12 cellular contexts compared by ENCODE assay signal in genomic region chr10:80444124-80444523, GRCh38. TPM values are rescaled to one million over a fixed set of nuclear protein-coding genes. Genes with fewer than 3 reads are reported as not detected.
DNase-seq lines count a peak whose midpoint lies in the region; ATAC-seq and TF ChIP-seq lines count a peak whose summit lies in the region.
"Had no signal": no experiment of that assay in that cellular context is flagged by ENCODE, and none has a peak within 500 bp of the region (broad histone marks: within the 10 kb centered on the region; RNA-seq: fewer than 3 reads in every experiment).

No MANE protein-coding gene starts in this region.

- H3K9me3 ChIP-seq in CD4-positive, alpha-beta T cell (ENCODE audit: control insufficient read depth, low read length) = no peaks in the 10 kb centered on the region
- H3K9me3 ChIP-seq: heart right ventricle, psoas muscle had no signal

- no peaks in the 10 kb centered on the region for H3K27me3 ChIP-seq in CD4-positive, alpha-beta T cell (ENCODE audit: control insufficient read depth, insufficient read depth, low read length)
- H3K27me3 ChIP-seq: heart right ventricle had no signal

- CTCF ChIA-PET in CD4-positive, alpha-beta T cell (lab: Charles Lee) = interaction anchor here (0.5 to 11.7 kb wide), 22 partner anchors 9 to 153 kb away, joined by 3 to 147 read pairs (median 6); no protein-coding TSS in a partner anchor

- no peaks in the 10 kb centered on the region for H3K27me3 Mint-ChIP-seq in CD4-positive, alpha-beta T cell
- peaks cover 5% of the 10 kb centered on the region for H3K27me3 Mint-ChIP-seq in HFFc6 (ENCODE audit: insufficient read depth)
- no peaks in the 10 kb centered on the region for H3K27me3 Mint-ChIP-seq in activated naive CD8-positive, alpha-beta T cell
- H3K27me3 Mint-ChIP-seq in naive thymus-derived CD8-positive, alpha-beta T cell = no peaks in the 10 kb centered on the region

- no peaks in the 10 kb centered on the region for H3K36me3 Mint-ChIP-seq in CD4-positive, alpha-beta T cell (ENCODE audit: low read depth)
- H3K36me3 Mint-ChIP-seq in HFFc6 (ENCODE audit: low read depth) = no peaks in the 10 kb centered on the region
- H3K36me3 Mint-ChIP-seq in activated naive CD8-positive, alpha-beta T cell = no peaks in the 10 kb centered on the region
- H3K36me3 Mint-ChIP-seq in naive thymus-derived CD8-positive, alpha-beta T cell = no peaks in the 10 kb centered on the region

- H3K27ac Mint-ChIP-seq in CD4-positive, alpha-beta T cell = peak overlapping the region; percentile 84
- peak overlapping the region; percentile 52 for H3K27ac Mint-ChIP-seq in HFFc6
- H3K27ac Mint-ChIP-seq in activated naive CD8-positive, alpha-beta T cell = peak overlapping the region; percentile 75
- H3K27ac Mint-ChIP-seq in naive thymus-derived CD8-positive, alpha-beta T cell = peak overlapping the region; percentile 71 to 96 (median 82)

- H3K9me3 Mint-ChIP-seq in CD4-positive, alpha-beta T cell = no peaks in the 10 kb centered on the region
- H3K9me3 Mint-ChIP-seq in HFFc6 = no peaks in the 10 kb centered on the region
- no peaks in the 10 kb centered on the region for H3K9me3 Mint-ChIP-seq in activated naive CD8-positive, alpha-beta T cell (ENCODE audit: low read depth)
- no peaks in the 10 kb centered on the region for H3K9me3 Mint-ChIP-seq in naive thymus-derived CD8-positive, alpha-beta T cell

- ATAC-seq in CD4-positive, alpha-beta T cell (ENCODE audit: poor library complexity) = no peak
- no peak for ATAC-seq in naive thymus-derived CD8-positive, alpha-beta T cell
- ATAC-seq in left colon = no peak

- intact Hi-C loops in CD4-positive, alpha-beta T cell (cut with DNase I, micrococcal nuclease) = loop anchor here (1.0 to 10.0 kb wide), 3 partner anchors 57 to 141 kb away; no protein-coding TSS in a partner anchor
- intact Hi-C loops in left colon (cut with DNase I, micrococcal nuclease) = loop anchor here in 1 of 2 donors (2.0 kb wide), 1 partner anchor 61 kb away; no protein-coding TSS in a partner anchor

- H3K4me3 Mint-ChIP-seq in CD4-positive, alpha-beta T cell = no peak overlapping the region
- H3K4me3 Mint-ChIP-seq in HFFc6 = no peak overlapping the region
- H3K4me3 Mint-ChIP-seq in activated naive CD8-positive, alpha-beta T cell = no peak overlapping the region
- H3K4me3 Mint-ChIP-seq in naive thymus-derived CD8-positive, alpha-beta T cell = peak overlapping the region in 8 of 10 donors; percentile 25 to 74 (median 52)

- POLR2A ChIA-PET in CD4-positive, alpha-beta T cell (lab: Charles Lee) = interaction anchor here (0.7 to 4.0 kb wide), 20 partner anchors 9 to 87 kb away, joined by 3 to 36 read pairs (median 6); partner anchors contain the start of gene PRXL2A
- POLR2A ChIA-PET in naive thymus-derived CD8-positive, alpha-beta T cell (lab: Charles Lee) = interaction anchor here (0.8 to 37.5 kb wide), 18 partner anchors 9 to 87 kb away, joined by 3 to 914 read pairs (median 5); partner anchors contain the start of genes PRXL2A and TSPAN14

- no peak for TF ChIP-seq CTCF in CD4-positive, alpha-beta T cell (IDR thresholded peaks at IDR 0.05)
- TF ChIP-seq CTCF in HFFc6 (IDR thresholded peaks at IDR 0.05) = no peak

- no peak for DNase-seq in CD4-positive, alpha-beta T cell
- no peak for DNase-seq in HFFc6
- no peak for DNase-seq in naive thymus-derived CD8-positive, alpha-beta T cell
- no peak for DNase-seq in DMS114 treated with DMSO at 0.1 percent for 48 hours (lab: John Stamatoyannopoulos, UW; ENCODE audit: unreplicated experiment)
- DNase-seq in OCI-M2 (lab: John Stamatoyannopoulos, UW; ENCODE audit: unreplicated experiment) = no peak
- DNase-seq in left colon = no peak
- no peak for DNase-seq in germinal center (ENCODE audit: low spot score)
- DNase-seq: NCI-H1105, SHP77 treated with DMSO at 0.1 percent for 48 hours had no signal

- H3K27ac ChIP-seq in CD4-positive, alpha-beta T cell (ENCODE audit: low read depth, low read length) = peak overlapping the region; percentile 30
- H3K27ac ChIP-seq: psoas muscle had no signal

- peaks cover 51% of the 10 kb centered on the region for H3K4me1 Mint-ChIP-seq in CD4-positive, alpha-beta T cell (ENCODE audit: low read depth)
- peaks cover 39% of the 10 kb centered on the region for H3K4me1 Mint-ChIP-seq in HFFc6 (ENCODE audit: low read depth)
- peaks cover 60% of the 10 kb centered on the region for H3K4me1 Mint-ChIP-seq in activated naive CD8-positive, alpha-beta T cell (ENCODE audit: low read depth)
- H3K4me1 Mint-ChIP-seq in naive thymus-derived CD8-positive, alpha-beta T cell = peaks cover 31 to 59% (median 51%) of the 10 kb centered on the region in 4 donors

RNA-seq across cellular contexts. Expression of gene TSPAN14, which starts 10.0 kb away (rescaled TPM):
- total RNA-seq in CD4-positive, alpha-beta T cell = 100 to 1,000 TPM; 167 to 168 TPM
- total RNA-seq in HFFc6 (2021; fragmentation: NEBNext Ultra II Directional; extraction: Animal tissue kit (Norgen Biotek cat#: 25700)) = 10 to 100 TPM; 72.9 to 96.2 (median 84.5) TPM
- 100 to 1,000 TPM; 163 to 165 TPM for total RNA-seq in naive thymus-derived CD8-positive, alpha-beta T cell
- polyA plus RNA-seq in naive thymus-derived CD8-positive, alpha-beta T cell = 100 to 1,000 TPM; 152 to 293 (median 155) TPM
- 10 to 100 TPM; 85.6 TPM for total RNA-seq in left colon

RNA-seq across cellular contexts. Expression of gene PRXL2A, which starts 35.8 kb away (rescaled TPM):
- 1 to 10 TPM; 3.9 to 4.6 TPM for total RNA-seq in CD4-positive, alpha-beta T cell
- total RNA-seq in HFFc6 (2021; fragmentation: NEBNext Ultra II Directional; extraction: Animal tissue kit (Norgen Biotek cat#: 25700)) = under 1 TPM in 3 of 6 experiments, not detected in 3; 0.15 to 0.52 (median 0.28) TPM
- total RNA-seq in naive thymus-derived CD8-positive, alpha-beta T cell = 10 to 100 TPM; 10.2 to 11.6 TPM
- polyA plus RNA-seq in naive thymus-derived CD8-positive, alpha-beta T cell = 10 to 100 TPM; 13.8 to 21.3 (median 16.1) TPM
- total RNA-seq in left colon = 100 to 1,000 TPM in 1 of 2 donors, 10 to 100 TPM in 1; 97.6 to 108 TPM

Comparison
In these comparisons a context has a peak if more than half of its experiments do, and no peak if none do; other contexts are left out.
1. H3K4me3 Mint-ChIP-seq: peak in naive thymus-derived CD8-positive, alpha-beta T cell (8 of 10); none in CD4-positive, alpha-beta T cell (single experiment), HFFc6 (single experiment) and activated naive CD8-positive, alpha-beta T cell (single experiment).
2. RNA of gene PRXL2A, which starts 35.8 kb away (total RNA-seq): 97.6 to 108 TPM in left colon; 10.2 to 11.6 TPM in naive thymus-derived CD8-positive, alpha-beta T cell, 3.9 to 4.6 TPM in CD4-positive, alpha-beta T cell and 0.15 to 0.52 TPM in HFFc6; every median in the first group is over 4 times any median in the second.
3. Peak in every context shown above with its lines, with median percentiles within 50 percentile points of each other: H3K27ac Mint-ChIP-seq.